Comparison of ENCODE assay signal across 17 cellular contexts in genomic region chr3:1404270-1404669, GRCh38.
A peak's percentile ranks its signal among the peaks of the same experiment; 100 is the strongest.
DNase-seq lines count a peak whose midpoint lies in the region; ATAC-seq, FAIRE-seq and TF ChIP-seq lines count a peak whose summit lies in the region.
"Had no signal": no experiment of that assay in that cellular context is flagged by ENCODE, and none has a peak within 500 bp of the region (broad histone marks: within the 10 kb centered on the region; RNA-seq: fewer than 3 reads in every experiment).

No MANE protein-coding gene starts in this region.

- H3K4me1 ChIP-seq in hepatocyte (ENCODE audit: insufficient read depth), result no peaks in the 10 kb centered on the region
- no peaks in the 10 kb centered on the region for H3K4me1 ChIP-seq in small intestine (ENCODE audit: control insufficient read depth in 2 of 2, insufficient read depth in 1 of 2, low read depth in 1 of 2, low read length in 1 of 2)
- H3K4me1 ChIP-seq: testis had no signal

- no peaks in the 10 kb centered on the region for H3K9me3 ChIP-seq in hepatocyte (ENCODE audit: low read depth)
- no peaks in the 10 kb centered on the region for H3K9me3 ChIP-seq in small intestine (ENCODE audit: control insufficient read depth, low read depth)
- H3K9me3 ChIP-seq: testis had no signal

- no peaks in the 10 kb centered on the region for H3K9me2 ChIP-seq in hepatocyte (replicated peaks; ENCODE audit: insufficient read depth)

- no peak for ATAC-seq in HG03097 (IDR thresholded peaks at IDR 0.05; ENCODE audit: low FRiP score, unreplicated experiment)
- ATAC-seq in HG02588 (IDR thresholded peaks at IDR 0.05; ENCODE audit: unreplicated experiment), result no peak
- ATAC-seq: activated T-cell treated with anti-CD3 and anti-CD28 coated beads, Interleukin-2, amount 50 U/mL, for 72 hours had no signal

- H3K27ac ChIP-seq in hepatocyte, result peak overlapping the region; percentile 6
- no peak overlapping the region for H3K27ac ChIP-seq in small intestine (ENCODE audit: low read depth in 1 of 2, low read length in 1 of 2)
- H3K27ac ChIP-seq: testis had no signal

- H3K27me3 ChIP-seq in hepatocyte (no peaks in the 10 kb centered on the region), small intestine (ENCODE audit: control insufficient read depth in 2 of 2, insufficient read depth in 2 of 2, low read length in 2 of 2) (no peaks in the 10 kb centered on the region)
- H3K27me3 ChIP-seq: testis had no signal

- no peak for FAIRE-seq in small intestine (lab: Jason Lieb, UNC)
- FAIRE-seq: A204.1, kidney, RCC 7860 had no signal

- H3K36me3 Mint-ChIP-seq in progenitor cell of endocrine pancreas (ENCODE audit: insufficient read depth), result no peaks in the 10 kb centered on the region

- peak overlapping the region; percentile 71 for H3K27ac Mint-ChIP-seq in progenitor cell of endocrine pancreas
- H3K27ac Mint-ChIP-seq: activated CD4-positive, alpha-beta T cell treated with anti-CD3 and anti-CD28 coated beads, Interleukin-2, amount 10 ng/mL, durations not matched to agents 24 days and 14 days; activated T-cell treated with anti-CD3 and anti-CD28 coated beads, Interleukin-2, amount 50 U/mL, for 72 hours had no signal

- no peaks in the 10 kb centered on the region for H3K79me2 ChIP-seq in hepatocyte

- H3K4me1 Mint-ChIP-seq in progenitor cell of endocrine pancreas (ENCODE audit: low read depth), result peaks cover 11% of the 10 kb centered on the region
- H3K4me1 Mint-ChIP-seq: activated CD4-positive, alpha-beta T cell treated with anti-CD3 and anti-CD28 coated beads, Interleukin-2, amount 10 ng/mL, durations not matched to agents 24 days and 14 days had no signal

- H3K36me3 ChIP-seq in hepatocyte (replicated peaks; ENCODE audit: insufficient read depth, low read depth) (no peaks in the 10 kb centered on the region), small intestine (ENCODE audit: control insufficient read depth in 2 of 2, insufficient read depth in 2 of 2, low read length in 2 of 2) (no peaks in the 10 kb centered on the region)

- peak overlapping the region; percentile 9 for H3K4me2 ChIP-seq in hepatocyte

- no peak overlapping the region for H2AFZ ChIP-seq in hepatocyte

- no peaks in the 10 kb centered on the region for H3K9me3 Mint-ChIP-seq in progenitor cell of endocrine pancreas (ENCODE audit: low read depth)

- H3K27me3 Mint-ChIP-seq in progenitor cell of endocrine pancreas, result no peaks in the 10 kb centered on the region
- H3K27me3 Mint-ChIP-seq: activated CD4-positive, alpha-beta T cell treated with anti-CD3 and anti-CD28 coated beads, Interleukin-2, amount 10 ng/mL, durations not matched to agents 24 days and 14 days had no signal

- no peaks in the 10 kb centered on the region for H4K20me1 ChIP-seq in hepatocyte (ENCODE audit: insufficient read depth, poor library complexity, severe bottlenecking)

- H3K4me3 ChIP-seq in hepatocyte (no peak overlapping the region), small intestine (ENCODE audit: low read depth in 1 of 2, low read length in 2 of 2) (no peak overlapping the region)
- H3K4me3 ChIP-seq: testis had no signal

- peak; percentile 2 for DNase-seq in NCI-H1092 (lab: John Stamatoyannopoulos, UW)
- DNase-seq in NCI-H1092 treated with DMSO at 0.1 percent for 48 hours (lab: John Stamatoyannopoulos, UW), result no peak
- peak; percentile 46 for DNase-seq in NCI-H510A treated with DMSO at 0.1 percent for 48 hours (lab: John Stamatoyannopoulos, UW)
- DNase-seq in hepatocyte (ENCODE audit: low spot score), result peak; percentile 70
- no peak for DNase-seq in progenitor cell of endocrine pancreas (ENCODE audit: low spot score, unreplicated experiment)
- no peak for DNase-seq in small intestine
- DNase-seq: activated CD4-positive, alpha-beta T cell treated with anti-CD3 and anti-CD28 coated beads, Interleukin-2, amount 10 ng/mL, durations not matched to agents 24 days and 14 days; activated T-cell treated with anti-CD3 and anti-CD28 coated beads, Interleukin-2, amount 50 U/mL, for 72 hours; aorta; kidney; NCI-H1694; T-helper 2 cell; testis had no signal

- TF ChIP-seq CTCF in hepatocyte (IDR thresholded peaks at IDR 0.05; ENCODE audit: poor library complexity) (no peak), progenitor cell of endocrine pancreas (IDR thresholded peaks at IDR 0.05; ENCODE audit: unreplicated experiment) (no peak)

- 24% methylated on average over 1 of the region's 1 CpG for WGBS in hepatocyte (ENCODE audit: low lambda C conversion rate, missing lambda C conversion rate)
- 17 to 32% (median 27%) methylated on average over 1 of the region's 1 CpG for WGBS in small intestine, 3 donors

- H3K4me3 Mint-ChIP-seq in progenitor cell of endocrine pancreas (ENCODE audit: low read depth), result no peak overlapping the region
- H3K4me3 Mint-ChIP-seq: activated CD4-positive, alpha-beta T cell treated with anti-CD3 and anti-CD28 coated beads, Interleukin-2, amount 10 ng/mL, durations not matched to agents 24 days and 14 days; activated T-cell treated with anti-CD3 and anti-CD28 coated beads, Interleukin-2, amount 50 U/mL, for 72 hours had no signal

Comparison
In these comparisons a context has a peak if more than half of its experiments do, and no peak if none do; other contexts are left out.
1. DNase-seq: peak in NCI-H1092 (single experiment), NCI-H510A treated with DMSO at 0.1 percent for 48 hours (single experiment) and hepatocyte (single experiment); none in NCI-H1092 treated with DMSO at 0.1 percent for 48 hours (single experiment), progenitor cell of endocrine pancreas (single experiment) and small intestine (single experiment).